17 cellular contexts compared by ENCODE assay signal in genomic region chr10:90308223-90308622, GRCh38.
A peak's percentile ranks its signal among the peaks of the same experiment; 100 is the strongest.
DNase-seq lines count a peak whose midpoint lies in the region; TF ChIP-seq lines count a peak whose summit lies in the region.
"Had no signal": no experiment of that assay in that cellular context is flagged by ENCODE, and none has a peak within 500 bp of the region (broad histone marks: within the 10 kb centered on the region; RNA-seq: fewer than 3 reads in every experiment).

No MANE protein-coding gene starts in this region.

- H3K4me1 Mint-ChIP-seq in mesothelial cell of epicardium: peaks cover 25% of the 10 kb centered on the region

- DNase-seq in BJ (ENCODE audit: low read depth) (peak; percentile 75), RPMI7951 (ENCODE audit: low read depth) (peak; percentile 83), cardiac fibroblast (ENCODE audit: low read depth in 2 of 2) (peak; percentile 53 to 71), mesothelial cell of epicardium (ENCODE audit: low spot score in 2 of 2, unreplicated experiment in 2 of 2) (no peak), NCI-H1105 treated with DMSO at 0.1 percent for 48 hours (lab: John Stamatoyannopoulos, UW) (no peak), NCI-H82 (lab: John Stamatoyannopoulos, UW) (no peak)
- DNase-seq in activated CD4-positive, alpha-beta T cell treated with anti-CD3 and anti-CD28 coated beads, Interleukin-2, amount 50 U/mL, for 4 hours: no peak
- DNase-seq: CD8-positive, alpha-beta T cell; DMS53; H7; NCI-H1417 treated with DMSO at 0.1 percent for 48 hours; NCI-H187 treated with DMSO at 0.1 percent for 48 hours; NCI-H69; NK-92 treated with Interleukin-12 subunit alpha and Interleukin-12 subunit beta, amount 100 ng/mL, for 24 hours; Right ventricle myocardium superior had no signal

- H3K27me3 Mint-ChIP-seq in mesothelial cell of epicardium (ENCODE audit: low read depth): no peaks in the 10 kb centered on the region

- TF ChIP-seq CTCF in BJ (IDR thresholded peaks at IDR 0.05; ENCODE audit: insufficient read depth, low read depth, low read length) (no peak), cardiac fibroblast (IDR thresholded peaks at IDR 0.05; ENCODE audit: low read depth, low read length) (no peak), mesothelial cell of epicardium (IDR thresholded peaks at IDR 0.05; ENCODE audit: unreplicated experiment) (no peak)

- H3K36me3 Mint-ChIP-seq in mesothelial cell of epicardium: peaks cover 3% of the 10 kb centered on the region
- H3K36me3 Mint-ChIP-seq: CD8-positive, alpha-beta T cell had no signal

- no peaks in the 10 kb centered on the region for H3K27me3 ChIP-seq in BJ (ENCODE audit: control insufficient read depth, insufficient read depth, low read length)
- H3K27me3 ChIP-seq: BLaER1 treated with 17β-estradiol and CSF1 and Interleukin-3, amounts not matched to agents 10 nM and 100 nM had no signal

- H3K27ac Mint-ChIP-seq in mesothelial cell of epicardium: peak overlapping the region; percentile 68
- H3K27ac Mint-ChIP-seq: CD8-positive, alpha-beta T cell had no signal

- CTCF ChIA-PET in BJ (lab: Yijun Ruan, JAX): no interaction called here

- POLR2A ChIA-PET in BJ (lab: Charles Lee): no interaction called here

- H3K9me3 Mint-ChIP-seq in mesothelial cell of epicardium: peaks cover 8% of the 10 kb centered on the region

- H3K4me3 ChIP-seq in BJ (ENCODE audit: low read depth, low read length): no peak overlapping the region
- no peak overlapping the region for H3K4me3 ChIP-seq in cardiac fibroblast (replicated peaks in 1 of 2; ENCODE audit: low read depth in 2 of 2, low read length in 2 of 2)
- H3K4me3 ChIP-seq: BLaER1 treated with 17β-estradiol and CSF1 and Interleukin-3, amounts not matched to agents 10 nM and 100 nM; SK-N-MC had no signal

- no peaks in the 10 kb centered on the region for H3K36me3 ChIP-seq in BJ (ENCODE audit: control insufficient read depth, insufficient read depth, low read length)
- H3K36me3 ChIP-seq: BLaER1 treated with 17β-estradiol and CSF1 and Interleukin-3, amounts not matched to agents 10 nM and 100 nM had no signal

- no peak overlapping the region for H3K4me3 Mint-ChIP-seq in mesothelial cell of epicardium
- H3K4me3 Mint-ChIP-seq: CD8-positive, alpha-beta T cell had no signal

Comparison
In these comparisons a context has a peak if more than half of its experiments do, and no peak if none do; other contexts are left out.
1. DNase-seq: peak in BJ (single experiment), RPMI7951 (single experiment) and cardiac fibroblast (2 of 2); none in mesothelial cell of epicardium (0 of 2), activated CD4-positive, alpha-beta T cell treated with anti-CD3 and anti-CD28 coated beads, Interleukin-2, amount 50 U/mL, for 4 hours (0 of 2), NCI-H1105 treated with DMSO at 0.1 percent for 48 hours (single experiment) and NCI-H82 (single experiment).